1 cellular context compared by ENCODE assay signal in genomic region chr11:31375866-31376265, GRCh38.
TF ChIP-seq lines count a peak whose summit lies in the region.

No MANE protein-coding gene starts in this region.

TF ChIP-seq in GM12878, 131 proteins besides CTCF, POLR2A, EP300 and RAD21:
- no peak for TF ChIP-seq NFYA (IDR thresholded peaks at IDR 0.05; ENCODE audit: borderline replicate concordance, low read depth, low read length)
